In the genomic region with DNA sequence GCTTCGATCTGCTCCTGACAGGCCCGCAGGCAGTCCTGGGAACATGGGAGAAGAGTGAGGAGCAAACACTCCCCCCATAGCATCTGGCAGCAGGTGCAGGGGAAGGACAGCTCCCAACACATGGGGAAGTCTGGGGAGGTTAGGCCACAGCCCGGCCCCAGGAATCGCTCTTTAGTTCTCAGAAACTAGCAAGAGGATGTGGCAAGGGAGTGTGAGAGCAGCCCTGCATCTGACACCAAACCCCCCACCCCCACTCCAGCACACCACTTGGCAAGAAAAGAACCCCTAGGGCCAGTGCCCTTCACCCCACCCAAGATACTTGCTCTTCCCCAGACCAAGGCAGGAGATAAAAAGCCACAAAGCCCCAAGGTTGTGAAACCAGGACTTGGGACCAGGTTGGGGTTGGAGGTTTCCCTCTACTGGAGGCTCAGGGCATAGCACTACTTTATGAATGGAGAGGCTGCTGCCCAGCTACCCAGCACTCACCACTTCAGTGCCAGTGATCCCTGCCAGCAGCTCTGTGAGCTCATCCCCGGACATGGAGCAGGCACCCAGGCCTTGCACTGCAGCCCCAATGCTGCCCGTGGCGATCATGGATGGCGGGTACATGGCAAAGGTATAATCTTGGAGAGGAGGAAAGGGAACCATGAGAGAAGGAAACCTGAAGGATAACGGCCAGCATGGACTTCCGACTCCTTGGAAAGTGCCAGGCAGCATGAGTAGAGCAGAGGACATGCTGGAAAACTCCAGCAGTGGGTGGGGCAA, we compare ENCODE assay signal across 8 cellular contexts. TPM values are rescaled to one million over a fixed set of nuclear protein-coding genes. Genes with fewer than 3 reads are reported as not detected.
DNase-seq lines count a peak whose midpoint lies in the region; ATAC-seq and TF ChIP-seq lines count a peak whose summit lies in the region.

No MANE protein-coding gene starts in this region.

- intact Hi-C loops in colonic mucosa (cut with DNase I) (loop anchor here (5.0 kb wide), 1 partner anchor 106 kb away; no protein-coding TSS in a partner anchor), right lobe of liver (cut with DNase I) (loop anchor here in 1 of 2 donors (10.0 kb wide), 1 partner anchor 109 kb away; no protein-coding TSS in a partner anchor)

- ATAC-seq in HG02973 (IDR thresholded peaks at IDR 0.05; ENCODE audit: unreplicated experiment) (peak; percentile 55), right lobe of liver (peak; percentile 90 to 95 (median 94)), HG03378 (IDR thresholded peaks at IDR 0.05; ENCODE audit: unreplicated experiment) (no peak)

- H3K27me3 ChIP-seq in colonic mucosa (no peaks in the 10 kb centered on the region), right lobe of liver (no peaks in the 10 kb centered on the region)

- H3K4me1 ChIP-seq in colonic mucosa, result peaks cover 18% of the 10 kb centered on the region
- H3K4me1 ChIP-seq in right lobe of liver, result peaks cover 0 to 12% (median 0%) of the 10 kb centered on the region in 4 donors

- no peak overlapping the region for H3K9ac ChIP-seq in colonic mucosa (ENCODE audit: low read depth in 2 of 2, low read length in 2 of 2)

- H3K4me3 ChIP-seq in colonic mucosa (no peak overlapping the region), right lobe of liver (no peak overlapping the region)

- TF ChIP-seq POLR2A in right lobe of liver (IDR thresholded peaks at IDR 0.05), result no peak

- WGBS in right lobe of liver (ENCODE audit: insufficient coverage, low coverage, low lambda C conversion rate, missing lambda C conversion rate), result 25% methylated on average over 6 of the region's 10 CpGs

- peak; percentile 91 for TF ChIP-seq CTCF in GM12874 (IDR thresholded peaks at IDR 0.05; ENCODE audit: insufficient read depth, low read depth, low read length)
- peak; percentile 70 for TF ChIP-seq CTCF in colonic mucosa (IDR thresholded peaks at IDR 0.05)
- peak; percentile 83 to 88 (median 86) for TF ChIP-seq CTCF in right lobe of liver (IDR thresholded peaks at IDR 0.05)

- H3K27ac ChIP-seq in colonic mucosa, result no peak overlapping the region
- H3K27ac ChIP-seq in right lobe of liver, result no peak overlapping the region

- peak; percentile 71 for DNase-seq in NCI-H460 (ENCODE audit: extremely low read depth, low read depth)
- DNase-seq in activated CD4-positive, alpha-beta T cell treated with anti-CD3 and anti-CD28 coated beads for 48 hours, result peak; percentile 75
- DNase-seq in colonic mucosa, result peak; percentile 72
- DNase-seq in right lobe of liver, result peak; percentile 74 to 85 (median 79)
- peak; percentile 54 for DNase-seq in stimulated activated CD8-positive, alpha-beta memory T cell treated with anti-CD3 and anti-CD28 coated beads, Interleukin-12 subunit alpha, Interleukin-12 subunit beta, amount 100 ng/mL, for 4 hours (ENCODE audit: low read depth)

- H3K9me3 ChIP-seq in colonic mucosa (no peaks in the 10 kb centered on the region), right lobe of liver (no peaks in the 10 kb centered on the region)

- H3K36me3 ChIP-seq in colonic mucosa (peaks cover 11% of the 10 kb centered on the region), right lobe of liver (peaks cover 0 to 46% (median 20%) of the 10 kb centered on the region in 4 donors)

RNA-seq across cellular contexts. Expression of gene CCND3, which starts 5.4 kb away (rescaled TPM):
- total RNA-seq in NCI-H460 (2014; rRNA removed; shearing (Covaris generic)), result 18.9 and 19.8 TPM in 2 replicates
- polyA plus RNA-seq in NCI-H460 (2014; cell fraction: nucleus; rRNA removed), result 45.0 and 45.5 TPM in 2 replicates
- 10 to 100 TPM; 86.2 to 92.3 TPM for total RNA-seq in colonic mucosa
- total RNA-seq in right lobe of liver, result 10 to 100 TPM; 11.3 to 51.9 (median 14.2) TPM

RNA-seq across cellular contexts. Expression of gene BYSL, which starts 15.0 kb away (rescaled TPM):
- total RNA-seq in NCI-H460 (2014; rRNA removed; shearing (Covaris generic)), result 21.4 and 25.1 TPM in 2 replicates
- polyA plus RNA-seq in NCI-H460 (2014; cell fraction: nucleus; rRNA removed), result 22.2 and 23.4 TPM in 2 replicates
- total RNA-seq in colonic mucosa (10 to 100 TPM; 10.4 to 16.4 TPM), right lobe of liver (10 to 100 TPM in 1 of 6 experiments, 1 to 10 TPM in 5; 3.7 to 10.8 (median 8.4) TPM)

RNA-seq across cellular contexts. Expression of gene MED20, which starts 15.3 kb away (rescaled TPM):
- total RNA-seq in NCI-H460 (2014; rRNA removed; shearing (Covaris generic)), result 19.8 and 21.2 TPM in 2 replicates
- 23.2 and 30.1 TPM in 2 replicates for polyA plus RNA-seq in NCI-H460 (2014; cell fraction: nucleus; rRNA removed)
- total RNA-seq in colonic mucosa (10 to 100 TPM; 15.0 to 22.9 TPM), right lobe of liver (10 to 100 TPM in 1 of 6 experiments, 1 to 10 TPM in 5; 7.2 to 10.8 (median 7.7) TPM)

RNA-seq across cellular contexts. Expression of gene USP49, which starts 41.1 kb away (rescaled TPM):
- total RNA-seq in NCI-H460 (2014; rRNA removed; shearing (Covaris generic)), result 3.1 and 3.6 TPM in 2 replicates
- polyA plus RNA-seq in NCI-H460 (2014; cell fraction: nucleus; rRNA removed), result 6.2 and 9.9 TPM in 2 replicates
- 1 to 10 TPM; 1.7 to 2.9 TPM for total RNA-seq in colonic mucosa
- 1 to 10 TPM in 5 of 6 experiments, under 1 TPM in 1; 0.87 to 2.0 (median 1.3) TPM for total RNA-seq in right lobe of liver
